17 cellular contexts compared by ENCODE assay signal in the genomic region with DNA sequence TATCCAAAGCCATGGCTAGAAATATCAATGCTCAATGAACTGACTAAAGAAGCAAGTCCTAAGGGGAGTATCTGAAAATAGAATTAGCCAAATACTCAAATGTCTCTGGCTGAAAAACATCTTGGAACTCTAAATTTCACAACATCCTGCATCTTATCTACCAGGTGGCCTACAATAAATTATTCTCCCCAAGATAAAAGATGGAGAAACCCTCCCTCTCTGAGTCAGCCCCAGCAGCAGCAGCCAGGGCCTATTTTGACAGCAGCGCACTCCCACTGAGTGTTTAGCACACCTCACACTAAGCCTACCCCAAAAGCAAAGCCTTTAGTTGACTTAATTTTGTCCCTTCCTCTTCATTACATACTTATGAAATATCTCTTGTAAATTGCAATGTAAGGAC. TPM values are rescaled to one million over a fixed set of nuclear protein-coding genes. Genes with fewer than 3 reads are reported as not detected.
DNase-seq lines count a peak whose midpoint lies in the region; ATAC-seq and TF ChIP-seq lines count a peak whose summit lies in the region.
"Had no signal": no experiment of that assay in that cellular context is flagged by ENCODE, and none has a peak within 500 bp of the region (broad histone marks: within the 10 kb centered on the region; RNA-seq: fewer than 3 reads in every experiment).

No MANE protein-coding gene starts in this region.

- H3K27ac Mint-ChIP-seq in IgD-negative memory B cell: peak overlapping the region; percentile 74 to 94 (median 83)
- peak overlapping the region; percentile 50 for H3K27ac Mint-ChIP-seq in activated T-helper 1 cell treated with anti-CD3 and anti-CD28 coated beads, Interleukin-12 subunit alpha, Interleukin-12 subunit beta, Interleukin-2, Interleukin-4 antibody, amounts not matched to agents 30 ng/mL and 10 ng/mL and 1 ng/mL, durations not matched to agents 14 hours and 24 hours and 36 hours
- peak overlapping the region; percentile 38 for H3K27ac Mint-ChIP-seq in stimulated activated naive B cell treated with anti-CD40 and anti-IgM and Interleukin-4, amounts not matched to agents 10 μg/mL and 1 μg/mL and 100 μg/mL, for 72 hours
- H3K27ac Mint-ChIP-seq: H9 had no signal

- intact Hi-C loops in activated T-helper 1 cell treated with anti-CD3 and anti-CD28 coated beads, Interleukin-12 subunit alpha, Interleukin-12 subunit beta, Interleukin-2, Interleukin-4 antibody, amounts not matched to agents 30 ng/mL and 10 ng/mL and 1 ng/mL, durations not matched to agents 14 hours and 24 hours and 36 hours (cut with micrococcal nuclease): no loop called here

- no peaks in the 10 kb centered on the region for H3K36me3 Mint-ChIP-seq in IgD-negative memory B cell
- H3K36me3 Mint-ChIP-seq in activated T-helper 1 cell treated with anti-CD3 and anti-CD28 coated beads, Interleukin-12 subunit alpha, Interleukin-12 subunit beta, Interleukin-2, Interleukin-4 antibody, amounts not matched to agents 30 ng/mL and 10 ng/mL and 1 ng/mL, durations not matched to agents 14 hours and 24 hours and 36 hours (ENCODE audit: low read depth): peaks cover 16% of the 10 kb centered on the region
- H3K36me3 Mint-ChIP-seq in stimulated activated naive B cell treated with anti-CD40 and anti-IgM and Interleukin-4, amounts not matched to agents 10 μg/mL and 1 μg/mL and 100 μg/mL, for 72 hours: no peaks in the 10 kb centered on the region

- H3K4me1 Mint-ChIP-seq in IgD-negative memory B cell: peaks cover 47 to 49% (median 49%) of the 10 kb centered on the region in 3 donors
- peaks cover 51% of the 10 kb centered on the region for H3K4me1 Mint-ChIP-seq in activated T-helper 1 cell treated with anti-CD3 and anti-CD28 coated beads, Interleukin-12 subunit alpha, Interleukin-12 subunit beta, Interleukin-2, Interleukin-4 antibody, amounts not matched to agents 30 ng/mL and 10 ng/mL and 1 ng/mL, durations not matched to agents 14 hours and 24 hours and 36 hours (ENCODE audit: low read depth)
- peaks cover 15 to 45% of the 10 kb centered on the region in 2 donors for H3K4me1 Mint-ChIP-seq in stimulated activated naive B cell treated with anti-CD40 and anti-IgM and Interleukin-4, amounts not matched to agents 10 μg/mL and 1 μg/mL and 100 μg/mL, for 72 hours

- peaks cover 4% of the 10 kb centered on the region for H3K4me1 ChIP-seq in foreskin keratinocyte

- no peak for TF ChIP-seq CTCF in foreskin keratinocyte (conservative IDR thresholded peaks at IDR 0.05)

- H3K27me3 ChIP-seq in foreskin keratinocyte: peaks cover 6% of the 10 kb centered on the region

- H3K27me3 Mint-ChIP-seq in IgD-negative memory B cell: no peaks in the 10 kb centered on the region
- H3K27me3 Mint-ChIP-seq in activated T-helper 1 cell treated with anti-CD3 and anti-CD28 coated beads, Interleukin-12 subunit alpha, Interleukin-12 subunit beta, Interleukin-2, Interleukin-4 antibody, amounts not matched to agents 30 ng/mL and 10 ng/mL and 1 ng/mL, durations not matched to agents 14 hours and 24 hours and 36 hours (ENCODE audit: insufficient read depth): no peaks in the 10 kb centered on the region
- H3K27me3 Mint-ChIP-seq in stimulated activated naive B cell treated with anti-CD40 and anti-IgM and Interleukin-4, amounts not matched to agents 10 μg/mL and 1 μg/mL and 100 μg/mL, for 72 hours: no peaks in the 10 kb centered on the region

- ATAC-seq in foreskin keratinocyte (peak; percentile 61), GM19397 (IDR thresholded peaks at IDR 0.05; ENCODE audit: unreplicated experiment) (no peak)
- ATAC-seq in stimulated activated naive B cell treated with anti-CD40 and anti-IgM and Interleukin-4, amounts not matched to agents 10 μg/mL and 1 μg/mL and 100 μg/mL, for 72 hours (replicated peaks): no peak

- H3K9me3 Mint-ChIP-seq in IgD-negative memory B cell: no peaks in the 10 kb centered on the region
- no peaks in the 10 kb centered on the region for H3K9me3 Mint-ChIP-seq in activated T-helper 1 cell treated with anti-CD3 and anti-CD28 coated beads, Interleukin-12 subunit alpha, Interleukin-12 subunit beta, Interleukin-2, Interleukin-4 antibody, amounts not matched to agents 30 ng/mL and 10 ng/mL and 1 ng/mL, durations not matched to agents 14 hours and 24 hours and 36 hours
- no peaks in the 10 kb centered on the region for H3K9me3 Mint-ChIP-seq in stimulated activated naive B cell treated with anti-CD40 and anti-IgM and Interleukin-4, amounts not matched to agents 10 μg/mL and 1 μg/mL and 100 μg/mL, for 72 hours
- H3K9me3 Mint-ChIP-seq: H9 had no signal

- no peak overlapping the region for H3K27ac ChIP-seq in foreskin keratinocyte
- H3K27ac ChIP-seq: C4-2B had no signal

- H3K4me3 Mint-ChIP-seq in IgD-negative memory B cell: peak overlapping the region in 3 of 4 donors; percentile 24 to 85 (median 55)
- H3K4me3 Mint-ChIP-seq in activated T-helper 1 cell treated with anti-CD3 and anti-CD28 coated beads, Interleukin-12 subunit alpha, Interleukin-12 subunit beta, Interleukin-2, Interleukin-4 antibody, amounts not matched to agents 30 ng/mL and 10 ng/mL and 1 ng/mL, durations not matched to agents 14 hours and 24 hours and 36 hours: no peak overlapping the region
- H3K4me3 Mint-ChIP-seq in stimulated activated naive B cell treated with anti-CD40 and anti-IgM and Interleukin-4, amounts not matched to agents 10 μg/mL and 1 μg/mL and 100 μg/mL, for 72 hours: no peak overlapping the region
- H3K4me3 Mint-ChIP-seq: H9 had no signal

- no peak for DNase-seq in activated T-helper 1 cell treated with anti-CD3 and anti-CD28 coated beads, Interleukin-12 subunit alpha, Interleukin-12 subunit beta, Interleukin-2, Interleukin-4 antibody, amounts not matched to agents 30 ng/mL and 10 ng/mL and 1 ng/mL, durations not matched to agents 14 hours and 24 hours and 36 hours (ENCODE audit: low spot score)
- DNase-seq in foreskin keratinocyte (no peak), iPS-NIHi11 (ENCODE audit: low spot score) (no peak), GM19238 (ENCODE audit: insufficient read length, low spot score) (no peak)
- no peak for DNase-seq in stimulated activated naive B cell treated with anti-CD40 and anti-IgM and Interleukin-4, amounts not matched to agents 10 μg/mL and 1 μg/mL and 100 μg/mL, for 72 hours
- DNase-seq: ACHN, DMS79 treated with DMSO at 0.1 percent for 48 hours, H9, MM.1S, NCI-H1105, NCI-H1694, NCI-H2081 treated with DMSO at 0.1 percent for 48 hours, NCI-H774 had no signal

RNA-seq across cellular contexts. Expression of a gene that starts 5.9 kb away (rescaled TPM):
- 307 TPM for polyA plus RNA-seq in IgD-negative memory B cell
- total RNA-seq in activated T-helper 1 cell treated with anti-CD3 and anti-CD28 coated beads, Interleukin-12 subunit alpha, Interleukin-12 subunit beta, Interleukin-2, Interleukin-4 antibody, amounts not matched to agents 30 ng/mL and 10 ng/mL and 1 ng/mL, durations not matched to agents 14 hours and 24 hours and 36 hours: 27.7 and 29.2 TPM in 2 replicates
- 3.0 and 3.2 TPM in 2 replicates for total RNA-seq in foreskin keratinocyte
- 4.0 and 4.6 TPM in 2 replicates for polyA plus RNA-seq in foreskin keratinocyte

RNA-seq across cellular contexts. Expression of a gene that starts 44.3 kb away (rescaled TPM):
- polyA plus RNA-seq in IgD-negative memory B cell (not detected), foreskin keratinocyte (0.03 and 0.10 TPM in 2 replicates)
- not detected in 2 replicates for total RNA-seq in activated T-helper 1 cell treated with anti-CD3 and anti-CD28 coated beads, Interleukin-12 subunit alpha, Interleukin-12 subunit beta, Interleukin-2, Interleukin-4 antibody, amounts not matched to agents 30 ng/mL and 10 ng/mL and 1 ng/mL, durations not matched to agents 14 hours and 24 hours and 36 hours
- total RNA-seq in foreskin keratinocyte: 0.11 and 0.20 TPM in 2 replicates
- total RNA-seq: OCI-LY7 had no signal

Comparison
In these comparisons a context has a peak if more than half of its experiments do, and no peak if none do; other contexts are left out.
1. H3K4me3 Mint-ChIP-seq: peak in IgD-negative memory B cell (3 of 4); none in activated T-helper 1 cell treated with anti-CD3 and anti-CD28 coated beads, Interleukin-12 subunit alpha, Interleukin-12 subunit beta, Interleukin-2, Interleukin-4 antibody, amounts not matched to agents 30 ng/mL and 10 ng/mL and 1 ng/mL, durations not matched to agents 14 hours and 24 hours and 36 hours (single experiment) and stimulated activated naive B cell treated with anti-CD40 and anti-IgM and Interleukin-4, amounts not matched to agents 10 μg/mL and 1 μg/mL and 100 μg/mL, for 72 hours (0 of 2).
2. Peak in every context shown above with its lines, with median percentiles within 50 percentile points of each other: H3K27ac Mint-ChIP-seq.